ENCODE assay signal across 1 cellular context in the genomic region with DNA sequence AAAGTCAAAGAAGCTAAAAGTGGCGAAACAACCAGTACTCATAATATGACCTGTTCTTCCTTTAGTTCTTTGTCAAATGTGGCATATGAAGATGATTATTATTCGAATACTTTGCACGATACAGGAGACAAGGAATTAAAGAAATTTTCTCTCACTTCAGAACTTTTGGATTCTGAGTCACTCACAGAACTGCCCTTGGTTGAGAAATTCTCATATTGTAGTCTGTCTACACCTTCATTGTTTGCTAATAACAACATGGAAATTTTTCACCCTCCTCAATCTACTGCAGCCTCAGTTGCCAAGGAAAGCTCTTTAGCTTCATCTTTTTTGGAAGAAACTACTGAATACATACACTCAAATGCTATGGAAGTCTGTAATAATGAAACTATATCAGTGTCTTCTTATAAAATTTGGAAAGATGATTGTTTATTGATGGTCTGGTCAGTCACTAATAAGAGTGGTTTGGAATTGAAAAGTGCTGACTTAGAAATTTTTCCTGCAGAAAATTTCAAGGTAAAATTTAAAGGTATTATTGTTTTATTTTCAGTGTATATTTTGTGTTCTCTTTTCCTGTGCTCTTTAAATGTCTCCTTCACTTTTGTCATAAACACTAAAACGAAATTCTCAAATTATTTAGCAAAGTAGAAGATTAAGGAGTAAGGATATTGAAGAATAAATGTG.
TF ChIP-seq lines count a peak whose summit lies in the region.

No MANE protein-coding gene starts in this region.

TF ChIP-seq in IMR-90, 13 proteins besides CTCF, POLR2A, EP300 and RAD21:
- no peak for TF ChIP-seq MXI1 (IDR thresholded peaks at IDR 0.05; ENCODE audit: borderline replicate concordance, low read depth, low read length)
- TF ChIP-seq RCOR1 (IDR thresholded peaks at IDR 0.05; ENCODE audit: insufficient replicate concordance, low read length): no peak
- TF ChIP-seq MAFK (IDR thresholded peaks at IDR 0.05; ENCODE audit: low read depth, low read length): peak; percentile 82
- no peak for TF ChIP-seq CEBPB (IDR thresholded peaks at IDR 0.05; ENCODE audit: low read depth, low read length)
- TF ChIP-seq, protein P1, sequence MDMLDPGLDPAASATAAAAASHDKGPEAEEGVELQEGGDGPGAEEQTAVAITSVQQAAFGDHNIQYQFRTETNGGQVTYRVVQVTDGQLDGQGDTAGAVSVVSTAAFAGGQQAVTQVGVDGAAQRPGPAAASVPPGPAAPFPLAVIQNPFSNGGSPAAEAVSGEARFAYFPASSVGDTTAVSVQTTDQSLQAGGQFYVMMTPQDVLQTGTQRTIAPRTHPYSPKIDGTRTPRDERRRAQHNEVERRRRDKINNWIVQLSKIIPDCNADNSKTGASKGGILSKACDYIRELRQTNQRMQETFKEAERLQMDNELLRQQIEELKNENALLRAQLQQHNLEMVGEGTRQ (IDR thresholded peaks at IDR 0.05; ENCODE audit: low read depth, low read length): no peak
- TF ChIP-seq, protein P2, sequence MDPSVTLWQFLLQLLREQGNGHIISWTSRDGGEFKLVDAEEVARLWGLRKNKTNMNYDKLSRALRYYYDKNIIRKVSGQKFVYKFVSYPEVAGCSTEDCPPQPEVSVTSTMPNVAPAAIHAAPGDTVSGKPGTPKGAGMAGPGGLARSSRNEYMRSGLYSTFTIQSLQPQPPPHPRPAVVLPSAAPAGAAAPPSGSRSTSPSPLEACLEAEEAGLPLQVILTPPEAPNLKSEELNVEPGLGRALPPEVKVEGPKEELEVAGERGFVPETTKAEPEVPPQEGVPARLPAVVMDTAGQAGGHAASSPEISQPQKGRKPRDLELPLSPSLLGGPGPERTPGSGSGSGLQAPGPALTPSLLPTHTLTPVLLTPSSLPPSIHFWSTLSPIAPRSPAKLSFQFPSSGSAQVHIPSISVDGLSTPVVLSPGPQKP (IDR thresholded peaks at IDR 0.05; ENCODE audit: borderline replicate concordance, low read depth, low read length): no peak
- no peak for TF ChIP-seq FOS (IDR thresholded peaks at IDR 0.05; ENCODE audit: low read depth, low read length)
